ENCODE assay signal across 19 cellular contexts in genomic region chr11:20597924-20598484, GRCh38. TPM values are rescaled to one million over a fixed set of nuclear protein-coding genes. Genes with fewer than 3 reads are reported as not detected.
DNase-seq lines count a peak whose midpoint lies in the region; ATAC-seq and TF ChIP-seq lines count a peak whose summit lies in the region.
"Had no signal": no experiment of that assay in that cellular context is flagged by ENCODE, and none has a peak within 500 bp of the region (broad histone marks: within the 10 kb centered on the region; RNA-seq: fewer than 3 reads in every experiment).

No MANE protein-coding gene starts in this region.

- CTCF ChIA-PET in WTC11 (lab: Charles Lee), result interaction anchor here (0.6 to 1.4 kb wide), 4 partner anchors 12 to 575 kb away, joined by 3 to 9 read pairs (median 3); no protein-coding TSS in a partner anchor

- DNase-seq in activated naive CD8-positive, alpha-beta T cell treated with anti-CD3 and anti-CD28 coated beads, Interleukin-2, amount 10 ng/mL, durations not matched to agents 7 days and 5 days, result peak; percentile 33
- no peak for DNase-seq in activated naive CD8-positive, alpha-beta T cell treated with anti-CD3 and anti-CD28 coated beads, Interleukin-2, amount 50 U/mL, for 24 hours
- peak; percentile 30 for DNase-seq in WTC11 (ENCODE audit: low spot score)
- no peak for DNase-seq in stimulated activated naive B cell treated with anti-CD40 and anti-IgM and Interleukin-4, amounts not matched to agents 10 μg/mL and 1 μg/mL and 100 μg/mL, for 72 hours
- no peak for DNase-seq in Kasumi-1 (lab: John Stamatoyannopoulos, UW)
- DNase-seq in left colon, result no peak
- DNase-seq: Calu3; CD4-positive, alpha-beta T cell; HCEC 1CT; NCI-H1105 treated with DMSO at 0.1 percent for 48 hours; NCI-H1694 treated with DMSO at 0.1 percent for 48 hours; NCI-H226; NCI-H82; OCI-M1; SHP77 treated with DMSO at 0.1 percent for 48 hours; SK-N-SH had no signal

- intact Hi-C loops in left colon (cut with DNase I, micrococcal nuclease), result no loop called here

- peaks cover 5% of the 10 kb centered on the region for H3K9me3 Mint-ChIP-seq in activated naive CD8-positive, alpha-beta T cell treated with anti-CD3 and anti-CD28 coated beads, Interleukin-2, amount 10 ng/mL, durations not matched to agents 7 days and 5 days
- H3K9me3 Mint-ChIP-seq in activated naive CD8-positive, alpha-beta T cell treated with anti-CD3 and anti-CD28 coated beads, Interleukin-2, amount 50 U/mL, for 24 hours, result peaks cover 9% of the 10 kb centered on the region
- H3K9me3 Mint-ChIP-seq in WTC11, result no peaks in the 10 kb centered on the region
- peaks cover 3 to 7% of the 10 kb centered on the region in 2 donors for H3K9me3 Mint-ChIP-seq in stimulated activated naive B cell treated with anti-CD40 and anti-IgM and Interleukin-4, amounts not matched to agents 10 μg/mL and 1 μg/mL and 100 μg/mL, for 72 hours
- H3K9me3 Mint-ChIP-seq: CD4-positive, alpha-beta T cell had no signal

- no peaks in the 10 kb centered on the region for H3K36me3 ChIP-seq in iPS-15b (ENCODE audit: control insufficient read depth, insufficient read depth, low read length)

- no peaks in the 10 kb centered on the region for H3K36me3 Mint-ChIP-seq in activated naive CD8-positive, alpha-beta T cell treated with anti-CD3 and anti-CD28 coated beads, Interleukin-2, amount 10 ng/mL, durations not matched to agents 7 days and 5 days
- no peaks in the 10 kb centered on the region for H3K36me3 Mint-ChIP-seq in activated naive CD8-positive, alpha-beta T cell treated with anti-CD3 and anti-CD28 coated beads, Interleukin-2, amount 50 U/mL, for 24 hours (ENCODE audit: low read depth)
- no peaks in the 10 kb centered on the region for H3K36me3 Mint-ChIP-seq in WTC11
- peaks cover 3% of the 10 kb centered on the region in 2 donors for H3K36me3 Mint-ChIP-seq in stimulated activated naive B cell treated with anti-CD40 and anti-IgM and Interleukin-4, amounts not matched to agents 10 μg/mL and 1 μg/mL and 100 μg/mL, for 72 hours

- TF ChIP-seq CTCF in WTC11 (IDR thresholded peaks at IDR 0.05), result no peak

- H3K4me1 ChIP-seq in iPS-15b (ENCODE audit: control insufficient read depth, insufficient read depth, low read length), result peaks cover 4% of the 10 kb centered on the region

- H3K27me3 ChIP-seq in iPS-15b (ENCODE audit: control insufficient read depth, insufficient read depth, low read length), result peaks cover 84% of the 10 kb centered on the region

- no peak overlapping the region for H3K27ac Mint-ChIP-seq in activated naive CD8-positive, alpha-beta T cell treated with anti-CD3 and anti-CD28 coated beads, Interleukin-2, amount 10 ng/mL, durations not matched to agents 7 days and 5 days
- no peak overlapping the region for H3K27ac Mint-ChIP-seq in activated naive CD8-positive, alpha-beta T cell treated with anti-CD3 and anti-CD28 coated beads, Interleukin-2, amount 50 U/mL, for 24 hours
- H3K27ac Mint-ChIP-seq in WTC11, result no peak overlapping the region
- H3K27ac Mint-ChIP-seq in stimulated activated naive B cell treated with anti-CD40 and anti-IgM and Interleukin-4, amounts not matched to agents 10 μg/mL and 1 μg/mL and 100 μg/mL, for 72 hours, result peak overlapping the region; percentile 9
- H3K27ac Mint-ChIP-seq: CD4-positive, alpha-beta T cell had no signal

- peaks cover 83% of the 10 kb centered on the region for H3K27me3 Mint-ChIP-seq in activated naive CD8-positive, alpha-beta T cell treated with anti-CD3 and anti-CD28 coated beads, Interleukin-2, amount 10 ng/mL, durations not matched to agents 7 days and 5 days
- H3K27me3 Mint-ChIP-seq in activated naive CD8-positive, alpha-beta T cell treated with anti-CD3 and anti-CD28 coated beads, Interleukin-2, amount 50 U/mL, for 24 hours, result peaks cover 84% of the 10 kb centered on the region
- H3K27me3 Mint-ChIP-seq in WTC11 (ENCODE audit: low read depth), result peaks cover 99% of the 10 kb centered on the region
- H3K27me3 Mint-ChIP-seq in stimulated activated naive B cell treated with anti-CD40 and anti-IgM and Interleukin-4, amounts not matched to agents 10 μg/mL and 1 μg/mL and 100 μg/mL, for 72 hours, result peaks cover 77 to 85% of the 10 kb centered on the region in 2 donors

- peak overlapping the region; percentile 39 for H3K4me3 ChIP-seq in iPS-15b (ENCODE audit: low read depth, low read length)
- H3K4me3 ChIP-seq: K562 had no signal

- H3K4me3 Mint-ChIP-seq in activated naive CD8-positive, alpha-beta T cell treated with anti-CD3 and anti-CD28 coated beads, Interleukin-2, amount 10 ng/mL, durations not matched to agents 7 days and 5 days, result no peak overlapping the region
- H3K4me3 Mint-ChIP-seq in activated naive CD8-positive, alpha-beta T cell treated with anti-CD3 and anti-CD28 coated beads, Interleukin-2, amount 50 U/mL, for 24 hours, result no peak overlapping the region
- peak overlapping the region; percentile 71 for H3K4me3 Mint-ChIP-seq in WTC11
- H3K4me3 Mint-ChIP-seq in stimulated activated naive B cell treated with anti-CD40 and anti-IgM and Interleukin-4, amounts not matched to agents 10 μg/mL and 1 μg/mL and 100 μg/mL, for 72 hours, result no peak overlapping the region
- H3K4me3 Mint-ChIP-seq: CD4-positive, alpha-beta T cell had no signal

- POLR2A ChIA-PET in activated naive CD8-positive, alpha-beta T cell treated with anti-CD3 and anti-CD28 coated beads, Interleukin-2, amount 10 ng/mL, durations not matched to agents 7 days and 5 days (lab: Charles Lee), result no interaction called here
- POLR2A ChIA-PET in WTC11 (lab: Charles Lee), result no interaction called here

- no peak for ATAC-seq in activated naive CD8-positive, alpha-beta T cell treated with anti-CD3 and anti-CD28 coated beads, Interleukin-2, amount 10 ng/mL, durations not matched to agents 7 days and 5 days (ENCODE audit: low read depth)
- no peak for ATAC-seq in activated naive CD8-positive, alpha-beta T cell treated with anti-CD3 and anti-CD28 coated beads, Interleukin-2, amount 50 U/mL, for 24 hours
- ATAC-seq in WTC11, result no peak
- ATAC-seq in stimulated activated naive B cell treated with anti-CD40 and anti-IgM and Interleukin-4, amounts not matched to agents 10 μg/mL and 1 μg/mL and 100 μg/mL, for 72 hours (replicated peaks), result no peak
- ATAC-seq in left colon, result no peak
- ATAC-seq in HG03097 (IDR thresholded peaks at IDR 0.05; ENCODE audit: low FRiP score, unreplicated experiment), result no peak
- ATAC-seq: K562 had no signal

- peaks cover 5% of the 10 kb centered on the region for H3K4me1 Mint-ChIP-seq in activated naive CD8-positive, alpha-beta T cell treated with anti-CD3 and anti-CD28 coated beads, Interleukin-2, amount 10 ng/mL, durations not matched to agents 7 days and 5 days
- peaks cover 9% of the 10 kb centered on the region for H3K4me1 Mint-ChIP-seq in activated naive CD8-positive, alpha-beta T cell treated with anti-CD3 and anti-CD28 coated beads, Interleukin-2, amount 50 U/mL, for 24 hours
- peaks cover 43% of the 10 kb centered on the region for H3K4me1 Mint-ChIP-seq in WTC11
- peaks cover 4 to 10% of the 10 kb centered on the region in 2 donors for H3K4me1 Mint-ChIP-seq in stimulated activated naive B cell treated with anti-CD40 and anti-IgM and Interleukin-4, amounts not matched to agents 10 μg/mL and 1 μg/mL and 100 μg/mL, for 72 hours

- H3K9me3 ChIP-seq in iPS-15b (ENCODE audit: control insufficient read depth, insufficient read depth, low read length), result no peaks in the 10 kb centered on the region
- H3K9me3 ChIP-seq: SK-N-SH had no signal

- H3K9ac ChIP-seq in iPS-15b (ENCODE audit: low read depth, low read length), result no peak overlapping the region
- H3K9ac ChIP-seq: SK-N-SH had no signal

TF ChIP-seq in WTC11, 78 proteins besides CTCF, POLR2A, EP300 and RAD21:
- TF ChIP-seq FOXK1 (CRISPR knock-in tag; IDR thresholded peaks at IDR 0.05) (no peak), E2F4 (CRISPR knock-in tag; IDR thresholded peaks at IDR 0.05; ENCODE audit: borderline replicate concordance, low read depth) (no peak), TP53 (CRISPR knock-in tag; IDR thresholded peaks at IDR 0.05) (no peak), ZNF671 (CRISPR knock-in tag; IDR thresholded peaks at IDR 0.05) (no peak), NR3C1 (CRISPR knock-in tag; conservative IDR thresholded peaks at IDR 0.05; ENCODE audit: low read depth) (no peak), ZSCAN18 (CRISPR knock-in tag; IDR thresholded peaks at IDR 0.05) (no peak), RORB (CRISPR knock-in tag; IDR thresholded peaks at IDR 0.05) (no peak)

RNA-seq across cellular contexts. Expression of gene SLC6A5, which starts 1.4 kb away (rescaled TPM):
- total RNA-seq in activated naive CD8-positive, alpha-beta T cell treated with anti-CD3 and anti-CD28 coated beads, Interleukin-2, amount 10 ng/mL, durations not matched to agents 7 days and 5 days, result not detected
- total RNA-seq in WTC11 (2021) (0.05 TPM in 2 of 3 replicates, not detected in the other), left colon (not detected)
- total RNA-seq: Calu3; CD4-positive, alpha-beta T cell; K562 had no signal

Comparison
In these comparisons a context has a peak if more than half of its experiments do, and no peak if none do; other contexts are left out.
1. DNase-seq: peak in activated naive CD8-positive, alpha-beta T cell treated with anti-CD3 and anti-CD28 coated beads, Interleukin-2, amount 10 ng/mL, durations not matched to agents 7 days and 5 days (single experiment) and WTC11 (single experiment); none in activated naive CD8-positive, alpha-beta T cell treated with anti-CD3 and anti-CD28 coated beads, Interleukin-2, amount 50 U/mL, for 24 hours (single experiment), stimulated activated naive B cell treated with anti-CD40 and anti-IgM and Interleukin-4, amounts not matched to agents 10 μg/mL and 1 μg/mL and 100 μg/mL, for 72 hours (single experiment), Kasumi-1 (0 of 2) and left colon (0 of 2).